7 cellular contexts compared by ENCODE assay signal in the genomic region with DNA sequence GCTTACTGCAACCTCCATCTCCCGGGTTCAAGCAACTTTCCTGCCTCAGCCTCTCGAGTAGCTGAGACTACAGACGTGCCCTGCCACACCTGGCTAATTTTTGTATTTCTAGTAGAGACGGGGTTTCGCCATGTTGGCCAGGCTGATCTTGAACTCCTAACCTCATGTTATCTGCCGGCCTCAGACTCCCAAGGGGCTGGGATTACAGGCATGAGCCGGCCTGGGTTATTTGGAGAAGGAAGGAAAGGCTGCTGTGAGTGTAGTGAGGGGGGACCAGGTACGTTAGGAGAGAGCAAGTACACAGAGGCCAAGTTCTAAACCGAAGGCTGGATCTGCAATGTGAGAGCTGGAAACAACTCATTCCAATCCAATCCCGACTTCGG. TPM values are rescaled to one million over a fixed set of nuclear protein-coding genes. Genes with fewer than 3 reads are reported as not detected.
DNase-seq lines count a peak whose midpoint lies in the region; ATAC-seq and TF ChIP-seq lines count a peak whose summit lies in the region.
"Had no signal": no experiment of that assay in that cellular context is flagged by ENCODE, and none has a peak within 500 bp of the region (broad histone marks: within the 10 kb centered on the region; RNA-seq: fewer than 3 reads in every experiment).

No MANE protein-coding gene starts in this region.

- no peaks in the 10 kb centered on the region for H3K9me3 Mint-ChIP-seq in endothelial cell (ENCODE audit: unreplicated experiment)

- H3K4me3 Mint-ChIP-seq in endothelial cell (ENCODE audit: unreplicated experiment): no peak overlapping the region

- no peak overlapping the region for H3K27ac Mint-ChIP-seq in endothelial cell (ENCODE audit: unreplicated experiment)

- DNase-seq in Peyer's patch: no peak
- DNase-seq in left ventricle myocardium superior: no peak
- DNase-seq in endothelial cell (ENCODE audit: low spot score): no peak
- no peak for DNase-seq in GM10266 (ENCODE audit: extremely low spot score)
- DNase-seq: activated effector memory CD4-positive, alpha-beta T cell treated with Interleukin-2 at 50 U/mL for 16 hours had no signal

- H3K27ac ChIP-seq in Peyer's patch (peak overlapping the region; percentile 73 to 88 (median 83)), subcutaneous abdominal adipose tissue (ENCODE audit: low read depth, low read length) (no peak overlapping the region)

- H3K36me3 Mint-ChIP-seq in endothelial cell (ENCODE audit: low read depth, unreplicated experiment): no peaks in the 10 kb centered on the region

- peak; percentile 28 for ATAC-seq in left ventricle myocardium superior
- ATAC-seq in HG03196 (IDR thresholded peaks at IDR 0.05; ENCODE audit: unreplicated experiment): no peak

- H3K9me3 ChIP-seq in Peyer's patch (no peaks in the 10 kb centered on the region), subcutaneous abdominal adipose tissue (ENCODE audit: control insufficient read depth in 5 of 5, low read length in 5 of 5) (no peaks in the 10 kb centered on the region)

- peaks cover 4% of the 10 kb centered on the region for H3K27me3 Mint-ChIP-seq in endothelial cell (ENCODE audit: unreplicated experiment)

- no peak for TF ChIP-seq POLR2A in Peyer's patch (IDR thresholded peaks at IDR 0.05)

- no peak for TF ChIP-seq CTCF in Peyer's patch (IDR thresholded peaks at IDR 0.05)
- no peak for TF ChIP-seq CTCF in endothelial cell (IDR thresholded peaks at IDR 0.05; ENCODE audit: unreplicated experiment)
- no peak for TF ChIP-seq CTCF in GM10266 (IDR thresholded peaks at IDR 0.05; ENCODE audit: control insufficient read depth, insufficient read depth, low read depth, missing control alignments)

- H3K4me1 Mint-ChIP-seq in endothelial cell (ENCODE audit: unreplicated experiment): peaks cover 7% of the 10 kb centered on the region

- H3K36me3 ChIP-seq in Peyer's patch: peaks cover 0 to 3% (median 0%) of the 10 kb centered on the region in 3 donors
- H3K36me3 ChIP-seq in subcutaneous abdominal adipose tissue (ENCODE audit: control insufficient read depth in 5 of 5, insufficient read depth in 5 of 5, low read length in 5 of 5): no peaks in the 10 kb centered on the region

- H3K9ac ChIP-seq in subcutaneous abdominal adipose tissue (ENCODE audit: low read length in 5 of 5): peak overlapping the region in 3 of 5 donors; percentile 62 to 71 (median 68)

- H3K4me3 ChIP-seq in Peyer's patch: peak overlapping the region; percentile 41 to 62 (median 52)
- peak overlapping the region; percentile 50 to 70 (median 56) for H3K4me3 ChIP-seq in subcutaneous abdominal adipose tissue (ENCODE audit: low read depth in 1 of 5, low read length in 5 of 5)

- H3K4me1 ChIP-seq in Peyer's patch: peaks cover 0 to 46% (median 2%) of the 10 kb centered on the region in 4 donors
- H3K4me1 ChIP-seq in subcutaneous abdominal adipose tissue (ENCODE audit: control insufficient read depth in 5 of 5, insufficient read depth in 5 of 5, low read length in 5 of 5): peaks cover 0 to 23% (median 12%) of the 10 kb centered on the region in 5 donors

- intact Hi-C loops in left ventricle myocardium superior (cut with micrococcal nuclease): no loop called here

- H3K27me3 ChIP-seq in Peyer's patch: no peaks in the 10 kb centered on the region
- H3K27me3 ChIP-seq in subcutaneous abdominal adipose tissue (ENCODE audit: control insufficient read depth in 5 of 5, insufficient read depth in 4 of 5, low read length in 5 of 5): peaks cover 0 to 5% (median 0%) of the 10 kb centered on the region in 5 donors

RNA-seq across cellular contexts. Expression of a gene that starts 0.5 kb away (rescaled TPM):
- total RNA-seq in Peyer's patch (10 to 100 TPM in 3 of 4 donors, 1 to 10 TPM in 1; 5.0 to 12.0 (median 11.2) TPM), left ventricle myocardium superior (1.2 TPM), endothelial cell (ENCODE audit: unreplicated experiment) (not detected)

RNA-seq across cellular contexts. Expression of a gene that starts 17.6 kb away (rescaled TPM):
- total RNA-seq in Peyer's patch: 100 to 1,000 TPM in 1 of 4 donors, 10 to 100 TPM in 3; 64.4 to 103 (median 77.2) TPM
- total RNA-seq in left ventricle myocardium superior: 115 TPM
- total RNA-seq in endothelial cell (ENCODE audit: unreplicated experiment): 66.4 TPM

RNA-seq across cellular contexts. Expression of a gene that starts 24.4 kb away (rescaled TPM):
- total RNA-seq in Peyer's patch (not detected), left ventricle myocardium superior (not detected), endothelial cell (ENCODE audit: unreplicated experiment) (not detected)

RNA-seq across cellular contexts. Expression of a gene that starts 30.9 kb away (rescaled TPM):
- total RNA-seq in Peyer's patch (10 to 100 TPM; 15.7 to 39.0 (median 27.3) TPM), left ventricle myocardium superior (19.3 TPM), endothelial cell (ENCODE audit: unreplicated experiment) (19.4 TPM)

RNA-seq across cellular contexts. Expression of a gene that starts 44.7 kb away (rescaled TPM):
- total RNA-seq in Peyer's patch: 10 to 100 TPM; 10.9 to 21.5 (median 13.9) TPM
- 7.5 TPM for total RNA-seq in left ventricle myocardium superior
- 4.8 TPM for total RNA-seq in endothelial cell (ENCODE audit: unreplicated experiment)
